9 cellular contexts compared by ENCODE assay signal in the genomic region with DNA sequence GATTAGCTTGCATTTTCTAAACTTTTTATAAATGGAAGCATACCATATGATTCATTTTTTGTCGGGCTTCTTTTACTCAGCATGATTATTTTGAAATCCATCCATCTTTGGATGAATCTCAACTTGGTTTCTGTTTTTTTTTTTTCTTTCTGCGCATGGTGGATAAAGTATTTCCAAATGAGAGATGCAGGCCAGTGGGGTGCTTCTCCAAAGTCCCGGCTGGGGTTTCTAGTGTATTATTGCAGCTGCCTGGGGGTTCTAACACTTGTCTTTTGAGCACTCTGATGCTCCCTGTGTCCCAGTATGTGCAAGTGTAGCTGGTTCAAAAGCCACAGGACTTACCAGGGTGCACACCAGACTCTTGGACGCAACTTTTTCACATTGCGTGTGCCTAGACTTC.
"Had no signal": no experiment of that assay in that cellular context is flagged by ENCODE, and none has a peak within 500 bp of the region (broad histone marks: within the 10 kb centered on the region; RNA-seq: fewer than 3 reads in every experiment).

No MANE protein-coding gene starts in this region.

- H3K36me3 ChIP-seq: left ventricle myocardium inferior, suprapubic skin, upper lobe of left lung had no signal

- H3K27ac ChIP-seq: left ventricle myocardium inferior, SK-N-MC, upper lobe of left lung had no signal

- H3K27me3 ChIP-seq: suprapubic skin, upper lobe of left lung had no signal

- H3K4me3 ChIP-seq: left ventricle myocardium inferior, SK-N-MC, smooth muscle cell, suprapubic skin, upper lobe of left lung had no signal

- H3K4me2 ChIP-seq: smooth muscle cell had no signal

- DNase-seq: activated CD4-positive, alpha-beta T cell treated with anti-CD3 and anti-CD28 coated beads for 48 hours; activated naive CD4-positive, alpha-beta T cell treated with Interleukin-2 at 50 U/mL for 16 hours; left ventricle myocardium inferior; mesendoderm; stimulated activated naive CD4-positive, alpha-beta T cell; upper lobe of left lung had no signal

- H3K9me3 ChIP-seq: left ventricle myocardium inferior, suprapubic skin, upper lobe of left lung had no signal
